ENCODE assay signal across 8 cellular contexts in the genomic region with DNA sequence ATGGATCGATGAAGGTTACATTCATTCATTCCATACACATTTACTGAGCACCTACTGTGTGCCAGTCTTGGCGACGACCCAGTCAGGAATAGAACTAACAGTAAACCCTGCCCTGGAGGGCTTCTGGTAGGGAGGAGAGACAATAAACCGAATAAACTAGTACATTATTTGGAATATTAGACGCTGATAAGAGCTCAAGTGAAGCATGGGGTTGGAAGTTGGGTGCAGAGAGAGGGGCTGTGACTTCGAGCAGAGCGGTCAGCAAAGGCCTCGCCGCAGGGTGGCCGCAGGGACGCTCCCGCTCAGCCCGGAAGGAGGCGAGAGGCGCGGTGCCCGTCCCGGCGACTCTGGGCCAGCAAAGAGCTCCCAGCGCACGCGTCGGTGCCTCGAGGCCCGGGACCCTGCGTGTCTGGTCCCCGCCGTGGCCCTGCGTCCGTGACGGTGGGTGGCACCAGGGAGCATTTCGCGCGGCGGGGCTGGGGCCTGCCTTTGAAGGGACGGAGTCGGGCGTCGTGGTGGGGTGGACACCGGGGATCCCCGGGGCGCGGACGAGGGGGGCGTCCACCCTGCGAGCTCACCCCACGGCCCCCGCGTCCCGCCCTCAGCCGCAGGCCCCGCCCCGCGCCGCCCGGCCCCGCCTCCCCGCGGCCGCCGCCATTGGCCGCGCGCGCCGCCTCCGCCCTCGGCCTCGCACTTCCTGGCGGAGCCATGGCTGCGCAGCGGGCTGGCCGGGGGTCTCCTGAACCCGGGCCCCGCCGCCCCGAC. TPM values are rescaled to one million over a fixed set of nuclear protein-coding genes. Genes with fewer than 3 reads are reported as not detected.
DNase-seq lines count a peak whose midpoint lies in the region; ATAC-seq and TF ChIP-seq lines count a peak whose summit lies in the region.

A gene (plus strand): TSS at position 682 of the 765 bp plus-strand sequence. CDS start 2,357 bp downstream, outside the sequence.

- 14% methylated on average over 31 of the region's 77 CpGs for WGBS in hepatocyte (ENCODE audit: low lambda C conversion rate, missing lambda C conversion rate)

- peaks cover 6% of the 10 kb centered on the region for H4K20me1 ChIP-seq in hepatocyte (ENCODE audit: insufficient read depth, poor library complexity, severe bottlenecking)

- peaks cover 27% of the 10 kb centered on the region for H3K36me3 Mint-ChIP-seq in T-helper 1 cell treated with Interleukin-12 subunit alpha and Interleukin-12 subunit beta and Interleukin-4 antibody, amounts not matched to agents 30 μg/mL and 1 μg/mL, for 36 hours (ENCODE audit: low read depth)

- peak within 1 kb of the TSS; percentile 98 for H3K4me2 ChIP-seq in hepatocyte

- H3K27ac Mint-ChIP-seq in T-helper 1 cell treated with Interleukin-12 subunit alpha and Interleukin-12 subunit beta and Interleukin-4 antibody, amounts not matched to agents 30 μg/mL and 1 μg/mL, for 36 hours, result peak within 1 kb of the TSS; percentile 88

- H3K9me3 Mint-ChIP-seq in T-helper 1 cell treated with Interleukin-12 subunit alpha and Interleukin-12 subunit beta and Interleukin-4 antibody, amounts not matched to agents 30 μg/mL and 1 μg/mL, for 36 hours, result no peaks in the 10 kb centered on the region

- H3K4me1 Mint-ChIP-seq in T-helper 1 cell treated with Interleukin-12 subunit alpha and Interleukin-12 subunit beta and Interleukin-4 antibody, amounts not matched to agents 30 μg/mL and 1 μg/mL, for 36 hours (ENCODE audit: low read depth), result peaks cover 52% of the 10 kb centered on the region

- no peaks in the 10 kb centered on the region for H3K9me2 ChIP-seq in hepatocyte (replicated peaks; ENCODE audit: insufficient read depth)

- peaks cover 17% of the 10 kb centered on the region for H3K4me1 ChIP-seq in hepatocyte (ENCODE audit: insufficient read depth)

- H3K4me3 Mint-ChIP-seq in T-helper 1 cell treated with Interleukin-12 subunit alpha and Interleukin-12 subunit beta and Interleukin-4 antibody, amounts not matched to agents 30 μg/mL and 1 μg/mL, for 36 hours, result peak within 1 kb of the TSS; percentile 88

- H3K27ac ChIP-seq in C4-2B (peak within 1 kb of the TSS; percentile 75), hepatocyte (peak within 1 kb of the TSS; percentile 81)

- H3K27me3 ChIP-seq in hepatocyte, result no peaks in the 10 kb centered on the region

- peak within 1 kb of the TSS; percentile 91 for H3K4me3 ChIP-seq in hepatocyte
- peak within 1 kb of the TSS; percentile 72 for H3K4me3 ChIP-seq in retinal pigment epithelial cell (ENCODE audit: low read length)

- H3K9me3 ChIP-seq in hepatocyte (ENCODE audit: low read depth), result no peaks in the 10 kb centered on the region

- ATAC-seq in GM19043 (IDR thresholded peaks at IDR 0.05; ENCODE audit: low read depth, unreplicated experiment), result peak; percentile 79
- peak; percentile 72 for ATAC-seq in HG03342 (IDR thresholded peaks at IDR 0.05; ENCODE audit: unreplicated experiment)

- peaks cover 22% of the 10 kb centered on the region for H3K79me2 ChIP-seq in hepatocyte

- H2AFZ ChIP-seq in hepatocyte, result peak within 1 kb of the TSS; percentile 97

- DNase-seq in anterior cingulate cortex (lab: John Stamatoyannopoulos, UW) (peak in 47 of 58 donors; percentile 11 to 68 (median 39)), hepatocyte (ENCODE audit: low spot score) (peak; percentile 79), retinal pigment epithelial cell (ENCODE audit: low read depth) (no peak), DMS153 (lab: John Stamatoyannopoulos, UW) (no peak)

- no peaks in the 10 kb centered on the region for H3K36me3 ChIP-seq in hepatocyte (replicated peaks; ENCODE audit: insufficient read depth, low read depth)

- TF ChIP-seq CTCF in C4-2B (conservative IDR thresholded peaks at IDR 0.05), result no peak; the same call in 1 of the 2 replicates
- TF ChIP-seq CTCF in hepatocyte (IDR thresholded peaks at IDR 0.05; ENCODE audit: poor library complexity), result no peak
- no peak for TF ChIP-seq CTCF in retinal pigment epithelial cell (conservative IDR thresholded peaks at IDR 0.05; ENCODE audit: low read depth, low read length)

- H3K27me3 Mint-ChIP-seq in T-helper 1 cell treated with Interleukin-12 subunit alpha and Interleukin-12 subunit beta and Interleukin-4 antibody, amounts not matched to agents 30 μg/mL and 1 μg/mL, for 36 hours (ENCODE audit: low read depth), result peaks cover 24% of the 10 kb centered on the region

RNA-seq across cellular contexts. Expression of the gene that starts here (rescaled TPM):
- total RNA-seq in hepatocyte, result 45.0 and 50.5 TPM in 2 replicates
- 24.4 and 29.9 TPM in 2 replicates for polyA plus RNA-seq in hepatocyte

Comparison
In these comparisons a context has a peak if more than half of its experiments do, and no peak if none do; other contexts are left out.
1. DNase-seq: peak in anterior cingulate cortex (47 of 58) and hepatocyte (single experiment); none in retinal pigment epithelial cell (single experiment) and DMS153 (single experiment).